Comparison of ENCODE assay signal across 8 cellular contexts in genomic region chr5:35884125-35884788, GRCh38. TPM values are rescaled to one million over a fixed set of nuclear protein-coding genes. Genes with fewer than 3 reads are reported as not detected.
A peak's percentile ranks its signal among the peaks of the same experiment; 100 is the strongest.
DNase-seq lines count a peak whose midpoint lies in the region; ATAC-seq and TF ChIP-seq lines count a peak whose summit lies in the region.

No MANE protein-coding gene starts in this region.

- H3K4me3 ChIP-seq in Jurkat, Clone E6-1 (ENCODE audit: low read length): no peak overlapping the region
- no peak overlapping the region for H3K4me3 ChIP-seq in Caco-2 (ENCODE audit: low read depth, low read length)

- H3K27ac Mint-ChIP-seq in activated T-helper 2 cell treated with anti-CD3 and anti-CD28 coated beads, Interferon-gamma antibody, Interleukin-2, Interleukin-4, amounts not matched to agents 10 μg/mL and 5 μg/mL and 100 μg/mL, durations not matched to agents 14 hours and 24 hours and 36 hours: peak overlapping the region; percentile 74
- H3K27ac Mint-ChIP-seq in natural killer cell (peak overlapping the region in 1 of 2 donors; percentile 24), Caco-2 (ENCODE audit: unreplicated experiment) (no peak overlapping the region)

- H3K4me1 Mint-ChIP-seq in activated T-cell treated with anti-CD3 and anti-CD28 coated beads, Interleukin-2, amount 50 U/mL, for 4 hours (ENCODE audit: low read depth): peaks cover 40% of the 10 kb centered on the region
- peaks cover 33% of the 10 kb centered on the region for H3K4me1 Mint-ChIP-seq in activated T-helper 2 cell treated with anti-CD3 and anti-CD28 coated beads, Interferon-gamma antibody, Interleukin-2, Interleukin-4, amounts not matched to agents 10 μg/mL and 5 μg/mL and 100 μg/mL, durations not matched to agents 14 hours and 24 hours and 36 hours (ENCODE audit: low read depth)
- H3K4me1 Mint-ChIP-seq in natural killer cell (peaks cover 10 to 19% of the 10 kb centered on the region in 2 donors), Caco-2 (ENCODE audit: low read depth, unreplicated experiment) (no peaks in the 10 kb centered on the region)

- intact Hi-C loops in activated T-helper 2 cell treated with anti-CD3 and anti-CD28 coated beads, Interferon-gamma antibody, Interleukin-2, Interleukin-4, amounts not matched to agents 10 μg/mL and 5 μg/mL and 100 μg/mL, durations not matched to agents 14 hours and 24 hours and 36 hours (cut with micrococcal nuclease): loop anchor here (1.0 to 2.0 kb wide), 2 partner anchors 19 to 25 kb away; no protein-coding TSS in a partner anchor
- intact Hi-C loops in natural killer cell (cut with micrococcal nuclease) (no loop called here), Caco-2 (cut with micrococcal nuclease; ENCODE audit: unreplicated experiment) (no loop called here)

- H3K36me3 ChIP-seq in Caco-2 (ENCODE audit: control insufficient read depth, insufficient read depth, low read length): no peaks in the 10 kb centered on the region

- peak; percentile 79 to 83 for ATAC-seq in activated T-cell treated with anti-CD3 and anti-CD28 coated beads, Interleukin-2, amount 50 U/mL, for 4 hours
- ATAC-seq in natural killer cell: peak in 2 of 3 donors; percentile 36 to 52

- BruUV-seq in Caco-2 (replicated peaks; lab: Mats Ljungman, UMichigan): no TSS peak

- H3K9me3 Mint-ChIP-seq in activated T-cell treated with anti-CD3 and anti-CD28 coated beads, Interleukin-2, amount 50 U/mL, for 4 hours: peaks cover 4% of the 10 kb centered on the region
- no peaks in the 10 kb centered on the region for H3K9me3 Mint-ChIP-seq in activated T-helper 2 cell treated with anti-CD3 and anti-CD28 coated beads, Interferon-gamma antibody, Interleukin-2, Interleukin-4, amounts not matched to agents 10 μg/mL and 5 μg/mL and 100 μg/mL, durations not matched to agents 14 hours and 24 hours and 36 hours
- H3K9me3 Mint-ChIP-seq in natural killer cell (no peaks in the 10 kb centered on the region), Caco-2 (ENCODE audit: unreplicated experiment) (no peaks in the 10 kb centered on the region)

- POLR2A ChIA-PET in Caco-2 (lab: Charles Lee): no interaction called here

- no peak for DNase-seq in activated T-cell treated with anti-CD3 and anti-CD28 coated beads, Interleukin-2, amount 50 U/mL, for 4 hours
- DNase-seq in activated T-cell treated with anti-CD3 and anti-CD28 coated beads for 4 hours: no peak
- DNase-seq in Jurkat, Clone E6-1 (ENCODE audit: low read depth, low spot score): peak; percentile 96
- no peak for DNase-seq in activated T-helper 2 cell treated with anti-CD3 and anti-CD28 coated beads, Interferon-gamma antibody, Interleukin-2, Interleukin-4, amounts not matched to agents 10 μg/mL and 5 μg/mL and 100 μg/mL, durations not matched to agents 14 hours and 24 hours and 36 hours (ENCODE audit: low spot score)
- no peak for DNase-seq in natural killer cell
- DNase-seq in stimulated activated CD4-positive, alpha-beta T cell treated with anti-CD3 and anti-CD28 coated beads, Interleukin-12 subunit alpha, Interleukin-12 subunit beta, amount 100 ng/mL, for 4 hours: no peak
- no peak for DNase-seq in Caco-2
- no peak for DNase-seq in globus pallidus (ENCODE audit: low spot score)

- no peaks in the 10 kb centered on the region for H3K27me3 Mint-ChIP-seq in activated T-cell treated with anti-CD3 and anti-CD28 coated beads, Interleukin-2, amount 50 U/mL, for 4 hours (ENCODE audit: low read depth)
- no peaks in the 10 kb centered on the region for H3K27me3 Mint-ChIP-seq in activated T-helper 2 cell treated with anti-CD3 and anti-CD28 coated beads, Interferon-gamma antibody, Interleukin-2, Interleukin-4, amounts not matched to agents 10 μg/mL and 5 μg/mL and 100 μg/mL, durations not matched to agents 14 hours and 24 hours and 36 hours (ENCODE audit: low read depth)
- no peaks in the 10 kb centered on the region for H3K27me3 Mint-ChIP-seq in natural killer cell (ENCODE audit: low read depth in 2 of 2)
- peaks cover 12% of the 10 kb centered on the region for H3K27me3 Mint-ChIP-seq in Caco-2 (ENCODE audit: insufficient read depth, unreplicated experiment)

- CTCF ChIA-PET in Caco-2 (lab: Charles Lee): no interaction called here

- H3K36me3 Mint-ChIP-seq in activated T-cell treated with anti-CD3 and anti-CD28 coated beads, Interleukin-2, amount 50 U/mL, for 4 hours (ENCODE audit: insufficient read depth): peaks cover 10% of the 10 kb centered on the region
- peaks cover 39% of the 10 kb centered on the region for H3K36me3 Mint-ChIP-seq in activated T-helper 2 cell treated with anti-CD3 and anti-CD28 coated beads, Interferon-gamma antibody, Interleukin-2, Interleukin-4, amounts not matched to agents 10 μg/mL and 5 μg/mL and 100 μg/mL, durations not matched to agents 14 hours and 24 hours and 36 hours (ENCODE audit: low read depth)
- H3K36me3 Mint-ChIP-seq in natural killer cell (no peaks in the 10 kb centered on the region), Caco-2 (ENCODE audit: insufficient read depth, unreplicated experiment) (no peaks in the 10 kb centered on the region)

- TF ChIP-seq CTCF in natural killer cell (IDR thresholded peaks at IDR 0.05): no peak
- TF ChIP-seq CTCF in Caco-2 (IDR thresholded peaks at IDR 0.05; ENCODE audit: insufficient read depth in 1 of 2, low read depth in 1 of 2, low read length in 1 of 2, severe bottlenecking in 1 of 2, unreplicated experiment in 1 of 2): no peak

- no peaks in the 10 kb centered on the region for H3K4me1 ChIP-seq in Caco-2

- H3K9me3 ChIP-seq in Caco-2: no peaks in the 10 kb centered on the region

- no peak overlapping the region for H3K4me3 Mint-ChIP-seq in activated T-cell treated with anti-CD3 and anti-CD28 coated beads, Interleukin-2, amount 50 U/mL, for 4 hours
- H3K4me3 Mint-ChIP-seq in activated T-helper 2 cell treated with anti-CD3 and anti-CD28 coated beads, Interferon-gamma antibody, Interleukin-2, Interleukin-4, amounts not matched to agents 10 μg/mL and 5 μg/mL and 100 μg/mL, durations not matched to agents 14 hours and 24 hours and 36 hours (ENCODE audit: low read depth): no peak overlapping the region
- H3K4me3 Mint-ChIP-seq in natural killer cell (no peak overlapping the region), Caco-2 (ENCODE audit: unreplicated experiment) (no peak overlapping the region)

- no peaks in the 10 kb centered on the region for H3K27me3 ChIP-seq in Caco-2 (replicated peaks; ENCODE audit: control insufficient read depth, insufficient read depth, low read length)

RNA-seq across cellular contexts. Expression of gene IL7R, which starts 27.6 kb away (rescaled TPM):
- 10 to 100 TPM; 53.5 to 65.8 (median 54.7) TPM for total RNA-seq in activated T-cell treated with anti-CD3 and anti-CD28 coated beads, Interleukin-2, amount 50 U/mL, for 4 hours
- 0.65 TPM for polyA plus RNA-seq in Jurkat, Clone E6-1 (2012; ENCODE audit: insufficient read depth, insufficient read length)
- total RNA-seq in activated T-helper 2 cell treated with anti-CD3 and anti-CD28 coated beads, Interferon-gamma antibody, Interleukin-2, Interleukin-4, amounts not matched to agents 10 μg/mL and 5 μg/mL and 100 μg/mL, durations not matched to agents 14 hours and 24 hours and 36 hours: 60.9 and 66.9 TPM in 2 replicates
- total RNA-seq in natural killer cell: 10 to 100 TPM; 22.0 to 42.7 (median 30.4) TPM
- not detected in 2 replicates for total RNA-seq in Caco-2 (2022)

RNA-seq across cellular contexts. Expression of gene CAPSL, which starts 54.2 kb away (rescaled TPM):
- total RNA-seq in activated T-cell treated with anti-CD3 and anti-CD28 coated beads, Interleukin-2, amount 50 U/mL, for 4 hours: under 1 TPM; 0.30 to 0.87 (median 0.40) TPM
- polyA plus RNA-seq in Jurkat, Clone E6-1 (2012; ENCODE audit: insufficient read depth, insufficient read length): not detected
- total RNA-seq in activated T-helper 2 cell treated with anti-CD3 and anti-CD28 coated beads, Interferon-gamma antibody, Interleukin-2, Interleukin-4, amounts not matched to agents 10 μg/mL and 5 μg/mL and 100 μg/mL, durations not matched to agents 14 hours and 24 hours and 36 hours: 0.50 and 1.2 TPM in 2 replicates
- total RNA-seq in natural killer cell (not detected), Caco-2 (2022) (not detected in 2 replicates)

Comparison
In these comparisons a context has a peak if more than half of its experiments do, and no peak if none do; other contexts are left out.
1. RNA of gene IL7R, which starts 27.6 kb away (total RNA-seq): 60.9 to 66.9 TPM in activated T-helper 2 cell treated with anti-CD3 and anti-CD28 coated beads, Interferon-gamma antibody, Interleukin-2, Interleukin-4, amounts not matched to agents 10 μg/mL and 5 μg/mL and 100 μg/mL, durations not matched to agents 14 hours and 24 hours and 36 hours, 53.5 to 65.8 TPM in activated T-cell treated with anti-CD3 and anti-CD28 coated beads, Interleukin-2, amount 50 U/mL, for 4 hours and 22.0 to 42.7 TPM in natural killer cell; not detected in Caco-2; every median in the first group is over 10 times any median in the second.